ENCODE assay signal across 22 cellular contexts in genomic region chr1:46081206-46081605, GRCh38. TPM values are rescaled to one million over a fixed set of nuclear protein-coding genes. Genes with fewer than 3 reads are reported as not detected.
DNase-seq lines count a peak whose midpoint lies in the region; ATAC-seq and TF ChIP-seq lines count a peak whose summit lies in the region.
"Had no signal": no experiment of that assay in that cellular context is flagged by ENCODE, and none has a peak within 500 bp of the region (broad histone marks: within the 10 kb centered on the region; RNA-seq: fewer than 3 reads in every experiment).

No MANE protein-coding gene starts in this region.

- H3K27me3 ChIP-seq in heart left ventricle = no peaks in the 10 kb centered on the region
- no peaks in the 10 kb centered on the region for H3K27me3 ChIP-seq in right atrium auricular region
- no peaks in the 10 kb centered on the region for H3K27me3 ChIP-seq in subcutaneous abdominal adipose tissue (ENCODE audit: control insufficient read depth in 5 of 5, insufficient read depth in 4 of 5, low read length in 5 of 5)

- H3K36me3 ChIP-seq in heart left ventricle (peaks cover 0 to 29% (median under 1%) of the 10 kb centered on the region in 9 donors), right atrium auricular region (peaks cover 6% of the 10 kb centered on the region), SK-N-MC (ENCODE audit: insufficient read depth, low read length) (no peaks in the 10 kb centered on the region; the same call in 1 of the 2 replicates), subcutaneous abdominal adipose tissue (ENCODE audit: control insufficient read depth in 5 of 5, insufficient read depth in 5 of 5, low read length in 5 of 5) (peaks cover 0 to 3% (median 0%) of the 10 kb centered on the region in 5 donors)

- no peak for TF ChIP-seq POLR2A in heart left ventricle (IDR thresholded peaks at IDR 0.05)

- H3K27ac ChIP-seq in heart left ventricle = peak overlapping the region in 7 of 12 donors; percentile 17 to 43 (median 30)
- H3K27ac ChIP-seq in right atrium auricular region = no peak overlapping the region
- H3K27ac ChIP-seq in SK-N-MC = peak overlapping the region; percentile 71
- no peak overlapping the region for H3K27ac ChIP-seq in subcutaneous abdominal adipose tissue (ENCODE audit: low read depth, low read length)
- H3K27ac ChIP-seq: KMS-11 had no signal

- peak in 1 of 4 donors; percentile 31 for ATAC-seq in heart left ventricle
- ATAC-seq in left ventricle myocardium superior = no peak
- ATAC-seq in GM18502 (IDR thresholded peaks at IDR 0.05; ENCODE audit: poor library complexity, unreplicated experiment) = no peak
- ATAC-seq: CD8-positive, alpha-beta T cell had no signal

- 63 to 68% (median 65%) methylated on average over 7 of the region's 7 CpGs for WGBS in heart left ventricle, 4 donors

- intact Hi-C loops in heart left ventricle (cut with DNase I) = loop anchor here in 1 of 10 donors (5.0 kb wide), 2 partner anchors 51 to 86 kb away; partner anchors contain the start of gene PIK3R3
- intact Hi-C loops in left ventricle myocardium superior (cut with micrococcal nuclease) = no loop called here

- H3K9ac ChIP-seq in SK-N-MC (ENCODE audit: insufficient read length) = no peak overlapping the region
- no peak overlapping the region for H3K9ac ChIP-seq in subcutaneous abdominal adipose tissue (ENCODE audit: low read length in 5 of 5)
- H3K9ac ChIP-seq: KMS-11, SK-N-SH had no signal

- H3K4me1 ChIP-seq in heart left ventricle (peaks cover 0 to 25% (median 15%) of the 10 kb centered on the region in 12 donors), right atrium auricular region (no peaks in the 10 kb centered on the region), subcutaneous abdominal adipose tissue (ENCODE audit: control insufficient read depth in 5 of 5, insufficient read depth in 5 of 5, low read length in 5 of 5) (peaks cover 0 to 12% (median 3%) of the 10 kb centered on the region in 5 donors)

- peaks cover 0 to 3% (median 0%) of the 10 kb centered on the region in 12 donors for H3K9me3 ChIP-seq in heart left ventricle
- H3K9me3 ChIP-seq in right atrium auricular region = no peaks in the 10 kb centered on the region
- H3K9me3 ChIP-seq in SK-N-MC (ENCODE audit: low read depth, low read length) = no peaks in the 10 kb centered on the region; the same call in 1 of the 2 replicates
- H3K9me3 ChIP-seq in subcutaneous abdominal adipose tissue (ENCODE audit: control insufficient read depth in 5 of 5, low read length in 5 of 5) = peaks cover 0 to 3% (median 0%) of the 10 kb centered on the region in 5 donors
- H3K9me3 ChIP-seq: SK-N-SH had no signal

- no peak overlapping the region for H3K4me3 ChIP-seq in heart left ventricle
- peak overlapping the region in 1 of 2 donors; percentile 4 for H3K4me3 ChIP-seq in right atrium auricular region
- peak overlapping the region; percentile 51 for H3K4me3 ChIP-seq in SK-N-MC
- H3K4me3 ChIP-seq in subcutaneous abdominal adipose tissue (ENCODE audit: low read depth in 1 of 5, low read length in 5 of 5) = peak overlapping the region in 4 of 5 donors; percentile 1 to 34 (median 14)

- no peak for TF ChIP-seq CTCF in heart left ventricle (IDR thresholded peaks at IDR 0.05)
- TF ChIP-seq CTCF in right atrium auricular region (IDR thresholded peaks at IDR 0.05) = no peak

- no peak for DNase-seq in heart left ventricle
- no peak for DNase-seq in right atrium auricular region (ENCODE audit: low spot score)
- no peak for DNase-seq in SK-N-MC (ENCODE audit: low read depth, low spot score)
- DNase-seq in left ventricle myocardium superior = peak; percentile 37
- DNase-seq in NCI-H774 (lab: John Stamatoyannopoulos, UW) = no peak
- DNase-seq in activated CD8-positive, alpha-beta memory T cell treated with anti-CD3 and anti-CD28 coated beads, Interleukin-2, amount 50 U/mL, for 48 hours = no peak
- DNase-seq: 8988T; AML-193; Calu3; CD8-positive, alpha-beta T cell; DMS153; GOT3; HCEC 1CT; NCI-H1105; NCI-H146; NCI-H2029; NCI-H2171 treated with DMSO at 0.1 percent for 48 hours; SHP77 treated with DMSO at 0.1 percent for 48 hours; SK-N-SH had no signal

RNA-seq across cellular contexts. Expression of gene PIK3R3, which starts 51.2 kb away (rescaled TPM):
- total RNA-seq in heart left ventricle (10 to 100 TPM; 24.6 to 54.1 (median 41.9) TPM), right atrium auricular region (10 to 100 TPM; 24.3 to 35.3 TPM), left ventricle myocardium superior (26.2 TPM)
- polyA plus RNA-seq in heart left ventricle = 10 to 100 TPM; 11.8 to 49.0 TPM

Comparison
In these comparisons a context has a peak if more than half of its experiments do, and no peak if none do; other contexts are left out.
1. H3K27ac ChIP-seq: peak in heart left ventricle (7 of 12) and SK-N-MC (single experiment); none in right atrium auricular region (0 of 2) and subcutaneous abdominal adipose tissue (single experiment).
2. H3K4me3 ChIP-seq: peak in SK-N-MC (single experiment) and subcutaneous abdominal adipose tissue (4 of 5); none in heart left ventricle (0 of 12).